8 cellular contexts compared by ENCODE assay signal in genomic region chr13:28753208-28753892, GRCh38. TPM values are rescaled to one million over a fixed set of nuclear protein-coding genes. Genes with fewer than 3 reads are reported as not detected.
DNase-seq lines count a peak whose midpoint lies in the region; ATAC-seq lines count a peak whose summit lies in the region.

No MANE protein-coding gene starts in this region.

- H3K4me3 Mint-ChIP-seq in activated CD4-positive, alpha-beta memory T cell treated with anti-CD3 and anti-CD28 coated beads, Interleukin-2, amount 10 ng/mL, durations not matched to agents 7 days and 5 days: no peak overlapping the region

- H3K36me3 Mint-ChIP-seq in activated CD4-positive, alpha-beta memory T cell treated with anti-CD3 and anti-CD28 coated beads, Interleukin-2, amount 10 ng/mL, durations not matched to agents 7 days and 5 days (ENCODE audit: low read depth): peaks cover 4% of the 10 kb centered on the region

- H3K27me3 Mint-ChIP-seq in activated CD4-positive, alpha-beta memory T cell treated with anti-CD3 and anti-CD28 coated beads, Interleukin-2, amount 10 ng/mL, durations not matched to agents 7 days and 5 days: no peaks in the 10 kb centered on the region

- DNase-seq in GF-D8 (lab: John Stamatoyannopoulos, UW): peak; percentile 13
- DNase-seq in RPMI7951 (ENCODE audit: low read depth): peak; percentile 95
- DNase-seq in fibroblast of peridontal ligament (ENCODE audit: extremely low read depth): peak; percentile 97
- DNase-seq in pulmonary artery endothelial cell (ENCODE audit: low read depth, low spot score): peak; percentile 84
- no peak for DNase-seq in activated CD4-positive, alpha-beta T cell treated with anti-CD3 and anti-CD28 coated beads for 4 hours
- no peak for DNase-seq in activated CD4-positive, alpha-beta memory T cell treated with anti-CD3 and anti-CD28 coated beads, Interleukin-2, amount 10 ng/mL, durations not matched to agents 7 days and 5 days
- DNase-seq in activated CD4-positive, alpha-beta T cell treated with anti-CD3 and anti-CD28 coated beads for 1 hour: no peak

- CTCF ChIA-PET in activated CD4-positive, alpha-beta memory T cell treated with anti-CD3 and anti-CD28 coated beads, Interleukin-2, amount 10 ng/mL, durations not matched to agents 7 days and 5 days (lab: Charles Lee): no interaction called here

- ATAC-seq in GM18861 (IDR thresholded peaks at IDR 0.05; ENCODE audit: unreplicated experiment): no peak

- H3K9me3 Mint-ChIP-seq in activated CD4-positive, alpha-beta memory T cell treated with anti-CD3 and anti-CD28 coated beads, Interleukin-2, amount 10 ng/mL, durations not matched to agents 7 days and 5 days: peaks cover 9% of the 10 kb centered on the region

- peaks cover 26% of the 10 kb centered on the region for H3K4me1 Mint-ChIP-seq in activated CD4-positive, alpha-beta memory T cell treated with anti-CD3 and anti-CD28 coated beads, Interleukin-2, amount 10 ng/mL, durations not matched to agents 7 days and 5 days

- POLR2A ChIA-PET in activated CD4-positive, alpha-beta memory T cell treated with anti-CD3 and anti-CD28 coated beads, Interleukin-2, amount 10 ng/mL, durations not matched to agents 7 days and 5 days (lab: Charles Lee): no interaction called here

- H3K27ac Mint-ChIP-seq in activated CD4-positive, alpha-beta memory T cell treated with anti-CD3 and anti-CD28 coated beads, Interleukin-2, amount 10 ng/mL, durations not matched to agents 7 days and 5 days: no peak overlapping the region

RNA-seq across cellular contexts. Expression of gene SLC46A3, which starts 34.6 kb away (rescaled TPM):
- 7.6 and 8.4 TPM in 2 replicates for total RNA-seq in RPMI7951 (2014; rRNA removed; shearing (Covaris generic))
- total RNA-seq in pulmonary artery endothelial cell: 2.6 and 14.0 TPM in 2 replicates
- total RNA-seq in activated CD4-positive, alpha-beta memory T cell treated with anti-CD3 and anti-CD28 coated beads, Interleukin-2, amount 10 ng/mL, durations not matched to agents 7 days and 5 days: 10 to 100 TPM in 1 of 2 experiments, 1 to 10 TPM in 1; 9.6 to 10.9 TPM

Comparison
In these comparisons a context has a peak if more than half of its experiments do, and no peak if none do; other contexts are left out.
1. DNase-seq: peak in GF-D8 (single experiment), RPMI7951 (single experiment), fibroblast of peridontal ligament (single experiment) and pulmonary artery endothelial cell (single experiment); none in activated CD4-positive, alpha-beta T cell treated with anti-CD3 and anti-CD28 coated beads for 4 hours (0 of 2), activated CD4-positive, alpha-beta memory T cell treated with anti-CD3 and anti-CD28 coated beads, Interleukin-2, amount 10 ng/mL, durations not matched to agents 7 days and 5 days (single experiment) and activated CD4-positive, alpha-beta T cell treated with anti-CD3 and anti-CD28 coated beads for 1 hour (single experiment).